20 cellular contexts compared by ENCODE assay signal in genomic region chr18:26721876-26722581, GRCh38.
"Had no signal": no experiment of that assay in that cellular context is flagged by ENCODE, and none has a peak within 500 bp of the region (broad histone marks: within the 10 kb centered on the region; RNA-seq: fewer than 3 reads in every experiment).

No MANE protein-coding gene starts in this region.

- H3K9me3 ChIP-seq: body of pancreas, right lobe of liver, suprapubic skin had no signal

- H3K4me3 ChIP-seq: body of pancreas, hepatocyte, lung, right lobe of liver, suprapubic skin had no signal

- H3K4me1 ChIP-seq: body of pancreas, parathyroid adenoma, right lobe of liver, suprapubic skin had no signal

- FAIRE-seq: islet of Langerhans, small intestine had no signal

- H3K36me3 ChIP-seq: right lobe of liver, suprapubic skin had no signal

- H3K27me3 ChIP-seq: body of pancreas, right lobe of liver, suprapubic skin had no signal

- DNase-seq: activated CD4-positive, alpha-beta T cell treated with anti-CD3 and anti-CD28 coated beads, Interleukin-2, amount 10 ng/mL, durations not matched to agents 7 days and 5 days; activated CD8-positive, alpha-beta T cell treated with anti-CD3 and anti-CD28 coated beads, Interleukin-2, amount 10 ng/mL, durations not matched to agents 7 days and 5 days; activated naive CD4-positive, alpha-beta T cell treated with anti-CD3 and anti-CD28 coated beads for 36 hours; activated T-cell treated with anti-CD3 and anti-CD28 coated beads, Interleukin-2, amount 50 U/mL, for 4 hours; dermis blood vessel endothelial cell; foreskin fibroblast; left cardiac atrium; natural killer cell; small intestine; stimulated activated CD4-positive, alpha-beta T cell treated with anti-CD3 and anti-CD28 coated beads, Interleukin-15, amount 100 ng/mL, for 24 hours; stimulated activated CD4-positive, alpha-beta T cell treated with anti-CD3 and anti-CD28 coated beads, Interleukin-4, amount 100 ng/mL, for 1 hour; stimulated activated naive CD8-positive, alpha-beta T cell treated with anti-CD3 and anti-CD28 coated beads, Interleukin-15, amount 100 ng/mL, for 72 hours had no signal

- H3K27ac ChIP-seq: body of pancreas, hepatocyte, parathyroid adenoma, right lobe of liver, suprapubic skin had no signal

- ATAC-seq: activated CD4-positive, CD25-positive, alpha-beta regulatory T cell treated with anti-CD3 and anti-CD28 coated beads, Interleukin-2, amount 50 U/mL, for 24 hours; activated CD8-positive, alpha-beta T cell treated with anti-CD3 and anti-CD28 coated beads, Interleukin-2, amount 10 ng/mL, durations not matched to agents 7 days and 5 days; activated T-cell treated with anti-CD3 and anti-CD28 coated beads, Interleukin-2, amount 50 U/mL, for 4 hours; body of pancreas; left cardiac atrium; natural killer cell; stimulated activated naive CD8-positive, alpha-beta T cell treated with anti-CD3 and anti-CD28 coated beads, Interleukin-15, amount 100 ng/mL, for 72 hours had no signal

- H3K4me2 ChIP-seq: hepatocyte had no signal
